ENCODE assay signal across 8 cellular contexts in genomic region chr1:158177705-158178450, GRCh38. TPM values are rescaled to one million over a fixed set of nuclear protein-coding genes. Genes with fewer than 3 reads are reported as not detected.
DNase-seq lines count a peak whose midpoint lies in the region; ATAC-seq and TF ChIP-seq lines count a peak whose summit lies in the region.

No MANE protein-coding gene starts in this region.

- ATAC-seq in GM21390 (IDR thresholded peaks at IDR 0.05; ENCODE audit: unreplicated experiment) = no peak

- H3K4me3 ChIP-seq in LNCaP clone FGC (ENCODE audit: low read depth, low read length) = peak overlapping the region; percentile 25; the same call in 1 of the 2 replicates
- H3K4me3 ChIP-seq in muscle layer of duodenum (ENCODE audit: low read depth in 1 of 2, low read length in 2 of 2) = peak overlapping the region; percentile 48 to 55
- H3K4me3 ChIP-seq in suprapubic skin = peak overlapping the region; percentile 53

- WGBS in suprapubic skin = 11% methylated on average over 16 of the region's 34 CpGs

- H3K27me3 ChIP-seq in muscle layer of duodenum (ENCODE audit: low read depth, low read length) = peaks cover 10% of the 10 kb centered on the region
- peaks cover 44% of the 10 kb centered on the region for H3K27me3 ChIP-seq in suprapubic skin

- no peaks in the 10 kb centered on the region for H3K36me3 ChIP-seq in muscle layer of duodenum (ENCODE audit: control insufficient read depth in 1 of 2, insufficient read depth in 2 of 2, low read length in 2 of 2)
- H3K36me3 ChIP-seq in suprapubic skin = no peaks in the 10 kb centered on the region

- peak; percentile 94 for DNase-seq in DMS53 (lab: John Stamatoyannopoulos, UW)
- DNase-seq in LNCaP clone FGC (ENCODE audit: low read depth) = peak; percentile 71
- DNase-seq in activated CD8-positive, alpha-beta memory T cell treated with anti-CD3 and anti-CD28 coated beads, Interleukin-2, amount 50 U/mL, for 4 hours = peak; percentile 23
- peak; percentile 32 for DNase-seq in fibroblast of peridontal ligament (ENCODE audit: extremely low read depth)
- DNase-seq in suprapubic skin (ENCODE audit: low spot score in 2 of 2) = peak; percentile 90 to 95
- DNase-seq in NCI-H2107 treated with DMSO at 0.1 percent for 48 hours (lab: John Stamatoyannopoulos, UW; ENCODE audit: unreplicated experiment) = no peak

- H3K9me3 ChIP-seq in muscle layer of duodenum (ENCODE audit: control insufficient read depth in 1 of 2, low read length in 2 of 2) (no peaks in the 10 kb centered on the region), suprapubic skin (no peaks in the 10 kb centered on the region)

- no peak for TF ChIP-seq EP300 in suprapubic skin (IDR thresholded peaks at IDR 0.05)

- TF ChIP-seq CTCF in LNCaP clone FGC (IDR thresholded peaks at IDR 0.05; ENCODE audit: control insufficient read depth, extremely low read depth, insufficient read depth) (no peak), suprapubic skin (IDR thresholded peaks at IDR 0.05) (no peak)

- no peak for TF ChIP-seq POLR2A in suprapubic skin (IDR thresholded peaks at IDR 0.05)

- H3K4me1 ChIP-seq in muscle layer of duodenum (ENCODE audit: control insufficient read depth in 1 of 2, insufficient read depth in 2 of 2, low read length in 2 of 2) (peaks cover 0 to 18% of the 10 kb centered on the region in 2 donors), suprapubic skin (peaks cover 15% of the 10 kb centered on the region)

- H3K27ac ChIP-seq in muscle layer of duodenum (ENCODE audit: low read length) = peak overlapping the region; percentile 9
- H3K27ac ChIP-seq in suprapubic skin = no peak overlapping the region

RNA-seq across cellular contexts. Expression of gene CD1D, which starts 2.8 kb away (rescaled TPM):
- under 1 TPM in 2 of 4 donors, not detected in 2; 0.38 to 0.97 TPM for total RNA-seq in suprapubic skin
